Comparison of ENCODE assay signal across 26 cellular contexts in genomic region chr5:175575301-175575700, GRCh38.
"Had no signal": no experiment of that assay in that cellular context is flagged by ENCODE, and none has a peak within 500 bp of the region (broad histone marks: within the 10 kb centered on the region; RNA-seq: fewer than 3 reads in every experiment).

No MANE protein-coding gene starts in this region.

- H3K4me3 Mint-ChIP-seq: naive thymus-derived CD4-positive, alpha-beta T cell; natural killer cell treated with Interleukin-12 subunit alpha and Interleukin-12 subunit beta and Interleukin-15 and Interleukin-18, amount 100 ng/mL, for 72 hours; stimulated activated naive B cell treated with anti-CD40 and anti-IgM and Interleukin-4, amounts not matched to agents 10 μg/mL and 1 μg/mL and 100 μg/mL, for 72 hours had no signal

- H3K9me3 Mint-ChIP-seq: naive thymus-derived CD4-positive, alpha-beta T cell; natural killer cell treated with Interleukin-12 subunit alpha and Interleukin-12 subunit beta and Interleukin-15 and Interleukin-18, amount 100 ng/mL, for 72 hours had no signal

- H3K27ac ChIP-seq: hepatocyte, ovary, right atrium auricular region, right lobe of liver, stomach, testis, thyroid gland, transverse colon, upper lobe of left lung, vagina had no signal

- H3K27me3 ChIP-seq: hepatocyte, ovary, right atrium auricular region, right lobe of liver, testis, thyroid gland, upper lobe of left lung, vagina had no signal

- H3K36me3 ChIP-seq: ovary, right atrium auricular region, right lobe of liver, stomach, thyroid gland, transverse colon, upper lobe of left lung, vagina had no signal

- H3K9me3 ChIP-seq: mucosa of descending colon, right atrium auricular region, right lobe of liver, stomach, testis, thyroid gland, transverse colon, upper lobe of left lung, vagina had no signal

- ATAC-seq: left cardiac atrium; left lobe of liver; mucosa of descending colon; naive thymus-derived CD4-positive, alpha-beta T cell; natural killer cell treated with Interleukin-12 subunit alpha and Interleukin-12 subunit beta and Interleukin-15 and Interleukin-18, amount 100 ng/mL, for 72 hours; right lobe of liver; stimulated activated naive CD8-positive, alpha-beta T cell treated with anti-CD3 and anti-CD28 coated beads, Interleukin-15, Interleukin-2, amounts not matched to agents 100 U/mL and 50 U/mL, for 24 hours had no signal

- H3K4me3 ChIP-seq: hepatocyte, lung, mucosa of descending colon, ovary, right atrium auricular region, right lobe of liver, smooth muscle cell, stomach, testis, thyroid gland, transverse colon, upper lobe of left lung, vagina had no signal

- H3K4me1 Mint-ChIP-seq: stimulated activated naive B cell treated with anti-CD40 and anti-IgM and Interleukin-4, amounts not matched to agents 10 μg/mL and 1 μg/mL and 100 μg/mL, for 72 hours had no signal

- H3K4me2 ChIP-seq: hepatocyte, smooth muscle cell had no signal

- H2AFZ ChIP-seq: hepatocyte had no signal

- H3K4me1 ChIP-seq: right lobe of liver, stomach, testis, thyroid gland, upper lobe of left lung, vagina had no signal

- DNase-seq: kidney glomerular epithelial cell; left cardiac atrium; midbrain; mucosa of descending colon; naive thymus-derived CD4-positive, alpha-beta T cell; ovary; right lobe of liver; stimulated activated CD4-positive, alpha-beta T cell treated with anti-CD3 and anti-CD28 coated beads, Interleukin-1b, Interleukin-23, amount 100 ng/mL, for 48 hours; stimulated activated CD4-positive, alpha-beta T cell treated with anti-CD3 and anti-CD28 coated beads, Interleukin-2, amount 100 ng/mL, for 48 hours; stimulated activated CD4-positive, alpha-beta T cell treated with anti-CD3 and anti-CD28 coated beads, Interleukin-4, amount 100 ng/mL, for 4 hours; stimulated activated CD8-positive, alpha-beta memory T cell treated with anti-CD3 and anti-CD28 coated beads, Interleukin-4, amount 100 ng/mL, for 48 hours; stimulated activated naive B cell treated with anti-CD40 and anti-IgM and Interleukin-4, amounts not matched to agents 10 μg/mL and 1 μg/mL and 100 μg/mL, for 72 hours; stimulated activated naive CD8-positive, alpha-beta T cell treated with anti-CD3 and anti-CD28 coated beads, Interleukin-15, Interleukin-2, amounts not matched to agents 100 U/mL and 50 U/mL, for 24 hours; stomach; testis; thyroid gland; transverse colon; upper lobe of left lung had no signal

- H3K27ac Mint-ChIP-seq: naive thymus-derived CD4-positive, alpha-beta T cell; natural killer cell treated with Interleukin-12 subunit alpha and Interleukin-12 subunit beta and Interleukin-15 and Interleukin-18, amount 100 ng/mL, for 72 hours; progenitor cell of endocrine pancreas; stimulated activated naive B cell treated with anti-CD40 and anti-IgM and Interleukin-4, amounts not matched to agents 10 μg/mL and 1 μg/mL and 100 μg/mL, for 72 hours had no signal

- H3K36me3 Mint-ChIP-seq: naive thymus-derived CD4-positive, alpha-beta T cell; natural killer cell treated with Interleukin-12 subunit alpha and Interleukin-12 subunit beta and Interleukin-15 and Interleukin-18, amount 100 ng/mL, for 72 hours; stimulated activated naive B cell treated with anti-CD40 and anti-IgM and Interleukin-4, amounts not matched to agents 10 μg/mL and 1 μg/mL and 100 μg/mL, for 72 hours had no signal
